8 cellular contexts compared by ENCODE assay signal in genomic region chr4:70993181-70994068, GRCh38. TPM values are rescaled to one million over a fixed set of nuclear protein-coding genes. Genes with fewer than 3 reads are reported as not detected.
DNase-seq lines count a peak whose midpoint lies in the region; ATAC-seq and TF ChIP-seq lines count a peak whose summit lies in the region.

TSS of gene DCK (plus strand) at chr4:70993649. CDS start at chr4:70993836, 187 bp downstream.

- DNase-seq in AML-193 (lab: John Stamatoyannopoulos, UW) (peak; percentile 81 to 85), NCI-H460 (ENCODE audit: extremely low read depth, low read depth) (peak; percentile 75), choroid plexus epithelial cell (ENCODE audit: low read depth) (peak; percentile 91), kidney glomerular epithelial cell (lab: John Stamatoyannopoulos, UW) (peak; percentile 83)
- peak; percentile 76 to 81 for DNase-seq in activated CD4-positive, alpha-beta T cell treated with anti-CD3 and anti-CD28 coated beads for 24 hours (ENCODE audit: low read depth in 2 of 2)
- DNase-seq in stimulated activated CD4-positive, alpha-beta T cell treated with anti-CD3 and anti-CD28 coated beads, Interleukin-15, amount 100 ng/mL, for 48 hours (ENCODE audit: low read depth in 2 of 2): peak; percentile 70 to 81

- TF ChIP-seq CTCF in choroid plexus epithelial cell (conservative IDR thresholded peaks at IDR 0.05; ENCODE audit: low read depth, low read length): no peak

- peak; percentile 63 for ATAC-seq in GM19043 (IDR thresholded peaks at IDR 0.05; ENCODE audit: low read depth, unreplicated experiment)
- peak; percentile 81 for ATAC-seq in HG03354 (IDR thresholded peaks at IDR 0.05; ENCODE audit: poor library complexity, severe bottlenecking, unreplicated experiment)

- H3K4me3 ChIP-seq in choroid plexus epithelial cell (ENCODE audit: low read depth, low read length): peak within 1 kb of the TSS; percentile 83

RNA-seq across cellular contexts. Expression of gene DCK, which starts in this region (rescaled TPM):
- total RNA-seq in NCI-H460 (2014; rRNA removed; shearing (Covaris generic)): 27.8 and 34.4 TPM in 2 replicates
- polyA plus RNA-seq in NCI-H460 (2014; cell fraction: nucleus; rRNA removed): 17.4 and 30.3 TPM in 2 replicates

Comparison
In these comparisons a context has a peak if more than half of its experiments do, and no peak if none do; other contexts are left out.
1. Peak in every context shown above with its lines: DNase-seq, ATAC-seq and H3K4me3 ChIP-seq.